ENCODE assay signal across 17 cellular contexts in the genomic region with DNA sequence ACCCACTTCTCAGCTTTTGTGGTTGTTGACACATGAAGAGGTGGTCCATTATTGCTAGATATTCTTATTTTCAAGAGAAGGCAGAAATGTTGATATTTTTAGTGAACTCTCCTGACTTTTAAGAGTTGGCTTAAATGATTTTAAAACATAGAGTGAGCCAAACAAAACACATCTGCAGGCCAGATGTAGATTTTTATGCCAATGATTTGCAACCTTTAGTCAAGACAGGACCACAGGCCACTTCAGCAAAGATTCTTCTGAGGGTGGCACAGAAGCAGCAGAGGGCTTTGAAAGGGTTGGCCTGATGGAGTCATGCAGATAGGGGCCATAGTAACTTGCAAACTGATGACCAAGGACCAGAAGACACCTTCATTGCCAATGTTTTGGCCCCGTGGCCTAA.
"Had no signal": no experiment of that assay in that cellular context is flagged by ENCODE, and none has a peak within 500 bp of the region (broad histone marks: within the 10 kb centered on the region; RNA-seq: fewer than 3 reads in every experiment).

No MANE protein-coding gene starts in this region.

- H3K9me3 Mint-ChIP-seq: activated naive CD4-positive, alpha-beta T cell treated with anti-CD3 and anti-CD28 coated beads, Interleukin-2, amount 50 U/mL, for 24 hours; memory B cell had no signal

- H3K9me3 ChIP-seq: adrenal gland, SK-N-SH, tibial artery had no signal

- H3K36me3 Mint-ChIP-seq: activated naive CD4-positive, alpha-beta T cell treated with anti-CD3 and anti-CD28 coated beads, Interleukin-2, amount 50 U/mL, for 24 hours; memory B cell; naive thymus-derived CD8-positive, alpha-beta T cell had no signal

- H3K36me3 ChIP-seq: adrenal gland, spleen, tibial artery had no signal

- H3K27me3 ChIP-seq: adrenal gland, dorsolateral prefrontal cortex, spleen, tibial artery had no signal

- H3K4me3 ChIP-seq: adrenal gland, dorsolateral prefrontal cortex, spleen, tibial artery had no signal

- DNase-seq: activated CD4-positive, alpha-beta T cell treated with anti-CD3 and anti-CD28 coated beads for 36 hours; activated CD4-positive, alpha-beta T cell treated with anti-CD3 and anti-CD28 coated beads, Interleukin-2, amount 50 U/mL, for 48 hours; adrenal gland; dorsolateral prefrontal cortex; endodermal cell; foreskin melanocyte; head of caudate nucleus; naive thymus-derived CD8-positive, alpha-beta T cell; SK-N-SH; spleen; stimulated activated naive CD4-positive, alpha-beta T cell; substantia nigra; tibial artery had no signal

- H3K4me2 ChIP-seq: SK-N-SH had no signal

- H3K27ac Mint-ChIP-seq: activated CD4-positive, alpha-beta T cell treated with anti-CD3 and anti-CD28 coated beads for 36 hours; activated naive CD4-positive, alpha-beta T cell treated with anti-CD3 and anti-CD28 coated beads, Interleukin-2, amount 50 U/mL, for 24 hours; endodermal cell; memory B cell; naive thymus-derived CD8-positive, alpha-beta T cell; T-helper 2 cell treated with Interferon-gamma antibody and Interleukin-4, amounts not matched to agents 5 μg/mL and 100 μg/mL, for 36 hours; WTC11 had no signal

- ATAC-seq: activated CD4-positive, alpha-beta T cell treated with anti-CD3 and anti-CD28 coated beads for 36 hours; naive thymus-derived CD8-positive, alpha-beta T cell; WTC11 had no signal

- H3K4me1 Mint-ChIP-seq: memory B cell, WTC11 had no signal

- H3K4me3 Mint-ChIP-seq: activated CD4-positive, alpha-beta T cell treated with anti-CD3 and anti-CD28 coated beads for 36 hours; activated naive CD4-positive, alpha-beta T cell treated with anti-CD3 and anti-CD28 coated beads, Interleukin-2, amount 50 U/mL, for 24 hours; endodermal cell; memory B cell; naive thymus-derived CD8-positive, alpha-beta T cell; T-helper 2 cell treated with Interferon-gamma antibody and Interleukin-4, amounts not matched to agents 5 μg/mL and 100 μg/mL, for 36 hours; WTC11 had no signal

- H3K9ac ChIP-seq: SK-N-SH had no signal

- H3K27me3 Mint-ChIP-seq: activated naive CD4-positive, alpha-beta T cell treated with anti-CD3 and anti-CD28 coated beads, Interleukin-2, amount 50 U/mL, for 24 hours had no signal
